In genomic region chr15:65541231-65541630, GRCh38 we compare ENCODE assay signal across 25 cellular contexts. TPM values are rescaled to one million over a fixed set of nuclear protein-coding genes. Genes with fewer than 3 reads are reported as not detected.
DNase-seq lines count a peak whose midpoint lies in the region; ATAC-seq and TF ChIP-seq lines count a peak whose summit lies in the region.
"Had no signal": no experiment of that assay in that cellular context is flagged by ENCODE, and none has a peak within 500 bp of the region (broad histone marks: within the 10 kb centered on the region; RNA-seq: fewer than 3 reads in every experiment).

No MANE protein-coding gene starts in this region.

- H3K9ac ChIP-seq in Karpas-422 (ENCODE audit: low read length) (no peak overlapping the region), mesenchymal stem cell (ENCODE audit: low read length) (no peak overlapping the region)
- H3K9ac ChIP-seq: BLaER1 treated with 17β-estradiol and CSF1 and Interleukin-3, amounts not matched to agents 10 nM and 100 nM had no signal

- no peak overlapping the region for H3K4me3 Mint-ChIP-seq in WTC11
- no peak overlapping the region for H3K4me3 Mint-ChIP-seq in activated T-cell treated with anti-CD3 and anti-CD28 coated beads, Interleukin-2, amount 50 U/mL, for 24 hours
- H3K4me3 Mint-ChIP-seq: CD14-positive monocyte; CD4-positive, alpha-beta T cell; CD8-positive, alpha-beta memory T cell; GM23338; H9 had no signal

- no peak overlapping the region for H2AFZ ChIP-seq in Karpas-422 (ENCODE audit: low read length)
- H2AFZ ChIP-seq in mesenchymal stem cell (ENCODE audit: low read depth, low read length) = no peak overlapping the region
- H2AFZ ChIP-seq: GM23338 had no signal

- H3K14ac ChIP-seq in mesenchymal stem cell (ENCODE audit: low read length in 2 of 2) = no peak overlapping the region

- no peak for TF ChIP-seq POLR2A in suprapubic skin (IDR thresholded peaks at IDR 0.05)

- H3K9me3 Mint-ChIP-seq in WTC11 = no peaks in the 10 kb centered on the region
- H3K9me3 Mint-ChIP-seq in activated T-cell treated with anti-CD3 and anti-CD28 coated beads, Interleukin-2, amount 50 U/mL, for 24 hours = no peaks in the 10 kb centered on the region
- H3K9me3 Mint-ChIP-seq: CD14-positive monocyte; CD4-positive, alpha-beta T cell; CD8-positive, alpha-beta memory T cell; GM23338; H9 had no signal

- H3K27ac ChIP-seq in HEK293 (ENCODE audit: extremely low read depth, low read depth, low read length) (no peak overlapping the region), Karpas-422 (ENCODE audit: low read length) (no peak overlapping the region), mesenchymal stem cell (ENCODE audit: low read length, poor library complexity, severe bottlenecking) (no peak overlapping the region), suprapubic skin (no peak overlapping the region)
- H3K27ac ChIP-seq: A549; BLaER1 treated with 17β-estradiol and CSF1 and Interleukin-3, amounts not matched to agents 10 nM and 100 nM had no signal

- WGBS in mesenchymal stem cell = 93% methylated on average over 3 of the region's 3 CpGs
- 96% methylated on average over 3 of the region's 3 CpGs for WGBS in suprapubic skin

- H3K9me3 ChIP-seq in HEK293 (ENCODE audit: control insufficient read depth, insufficient read depth, low read depth, low read length) (no peaks in the 10 kb centered on the region), Karpas-422 (ENCODE audit: low read length) (no peaks in the 10 kb centered on the region), mesenchymal stem cell (ENCODE audit: control insufficient read depth, low read length) (no peaks in the 10 kb centered on the region), suprapubic skin (no peaks in the 10 kb centered on the region)
- H3K9me3 ChIP-seq: A549, BE2C had no signal

- DNase-seq in Karpas-422 = peak; percentile 34
- no peak for DNase-seq in WTC11 (ENCODE audit: low spot score)
- DNase-seq in mesenchymal stem cell = peak; percentile 23
- no peak for DNase-seq in suprapubic skin (ENCODE audit: low spot score in 2 of 2)
- no peak for DNase-seq in stimulated activated CD4-positive, alpha-beta T cell treated with anti-CD3 and anti-CD28 coated beads, Interleukin-4, amount 100 ng/mL, for 1 hour
- no peak for DNase-seq in activated T-cell treated with anti-CD3 and anti-CD28 coated beads, Interleukin-2, amount 50 U/mL, for 24 hours
- DNase-seq: 8988T; ACHN; AML-193; BE2C; CD4-positive, alpha-beta T cell; CD8-positive, alpha-beta memory T cell; DMS 273 treated with DMSO at 0.1 percent for 48 hours; DMS79; EL; GDM1; H9 had no signal

- H3K27me3 ChIP-seq in Karpas-422 (ENCODE audit: low read length) = no peaks in the 10 kb centered on the region
- H3K27me3 ChIP-seq in mesenchymal stem cell (ENCODE audit: control insufficient read depth in 1 of 2, insufficient read depth in 1 of 2, low read length in 2 of 2) = no peaks in the 10 kb centered on the region
- no peaks in the 10 kb centered on the region for H3K27me3 ChIP-seq in suprapubic skin
- H3K27me3 ChIP-seq: BE2C; BLaER1 treated with 17β-estradiol and CSF1 and Interleukin-3, amounts not matched to agents 10 nM and 100 nM had no signal

- H4K91ac ChIP-seq in mesenchymal stem cell (ENCODE audit: low read length) = no peak overlapping the region

- no peak overlapping the region for H2BK15ac ChIP-seq in mesenchymal stem cell (ENCODE audit: low read depth, poor library complexity, severe bottlenecking)

- no peak for ATAC-seq in WTC11
- no peak for ATAC-seq in HG03139 (IDR thresholded peaks at IDR 0.05; ENCODE audit: unreplicated experiment)
- ATAC-seq: A549, GM12878, GM23338, HCT116 had no signal

- peaks cover 2 to 8% of the 10 kb centered on the region in 2 experiments; a peak in 2 of 3 replicates for H3K36me3 ChIP-seq in HEK293 (ENCODE audit: control insufficient read depth in 2 of 2, insufficient read depth in 1 of 2, low read length in 2 of 2)
- H3K36me3 ChIP-seq in Karpas-422 (ENCODE audit: insufficient read depth, low read length) = peaks cover 2% of the 10 kb centered on the region; the same call in 1 of the 2 replicates
- no peaks in the 10 kb centered on the region for H3K36me3 ChIP-seq in mesenchymal stem cell (ENCODE audit: control insufficient read depth in 1 of 2, insufficient read depth in 2 of 2, low read depth in 1 of 2, low read length in 2 of 2)
- no peaks in the 10 kb centered on the region for H3K36me3 ChIP-seq in suprapubic skin

- H3K9me2 ChIP-seq in Karpas-422 (replicated peaks; ENCODE audit: insufficient read depth, low read length) = no peaks in the 10 kb centered on the region

- no peaks in the 10 kb centered on the region for H3K27me3 Mint-ChIP-seq in WTC11 (ENCODE audit: low read depth)
- no peaks in the 10 kb centered on the region for H3K27me3 Mint-ChIP-seq in activated T-cell treated with anti-CD3 and anti-CD28 coated beads, Interleukin-2, amount 50 U/mL, for 24 hours
- H3K27me3 Mint-ChIP-seq: CD4-positive, alpha-beta T cell; CD8-positive, alpha-beta memory T cell had no signal

- H4K8ac ChIP-seq in mesenchymal stem cell (ENCODE audit: low read length) = no peak overlapping the region

- H3K4me2 ChIP-seq in Karpas-422 (ENCODE audit: low read depth, low read length, poor library complexity, severe bottlenecking) = no peak overlapping the region
- no peak overlapping the region for H3K4me2 ChIP-seq in mesenchymal stem cell (ENCODE audit: low read length, poor library complexity, severe bottlenecking)
- H3K4me2 ChIP-seq: A549; BLaER1 treated with 17β-estradiol and CSF1 and Interleukin-3, amounts not matched to agents 10 nM and 100 nM; GM23338 had no signal

- no peak for TF ChIP-seq EP300 in suprapubic skin (IDR thresholded peaks at IDR 0.05)

- H3K36me3 Mint-ChIP-seq in WTC11 = peaks cover 2% of the 10 kb centered on the region; the same call in 1 of the 2 replicates
- H3K36me3 Mint-ChIP-seq in activated T-cell treated with anti-CD3 and anti-CD28 coated beads, Interleukin-2, amount 50 U/mL, for 24 hours (ENCODE audit: low read depth) = peaks cover 22% of the 10 kb centered on the region
- H3K36me3 Mint-ChIP-seq: CD14-positive monocyte had no signal

- H2BK12ac ChIP-seq in mesenchymal stem cell (ENCODE audit: low read length in 2 of 2) = no peak overlapping the region

- H3K4me3 ChIP-seq in HEK293 (ENCODE audit: low read depth, low read length) (no peak overlapping the region), Karpas-422 (ENCODE audit: low read length) (no peak overlapping the region), mesenchymal stem cell (ENCODE audit: insufficient read depth in 1 of 2, low read depth in 1 of 2, low read length in 2 of 2) (no peak overlapping the region), suprapubic skin (no peak overlapping the region)
- H3K4me3 ChIP-seq: A549; BLaER1 treated with 17β-estradiol and CSF1 and Interleukin-3, amounts not matched to agents 10 nM and 100 nM; GM12878; GM23338 had no signal

- no peak overlapping the region for H2BK120ac ChIP-seq in mesenchymal stem cell (ENCODE audit: low read depth, low read length)

- H3K4me1 Mint-ChIP-seq in WTC11 = peaks cover 5% of the 10 kb centered on the region; the same call in 1 of the 2 replicates
- peaks cover 25% of the 10 kb centered on the region for H3K4me1 Mint-ChIP-seq in activated T-cell treated with anti-CD3 and anti-CD28 coated beads, Interleukin-2, amount 50 U/mL, for 24 hours (ENCODE audit: low read depth)
- H3K4me1 Mint-ChIP-seq: CD14-positive monocyte had no signal

- peaks cover 11% of the 10 kb centered on the region for H3K4me1 ChIP-seq in HEK293 (ENCODE audit: control insufficient read depth, insufficient read depth, low read length)
- no peaks in the 10 kb centered on the region for H3K4me1 ChIP-seq in Karpas-422 (ENCODE audit: low read length)
- H3K4me1 ChIP-seq in mesenchymal stem cell (ENCODE audit: control insufficient read depth, insufficient read depth, low read depth, low read length) = no peaks in the 10 kb centered on the region
- H3K4me1 ChIP-seq in suprapubic skin = no peaks in the 10 kb centered on the region
- H3K4me1 ChIP-seq: A549; BE2C; BLaER1 treated with 17β-estradiol and CSF1 and Interleukin-3, amounts not matched to agents 10 nM and 100 nM had no signal

- no peak overlapping the region for H2AK5ac ChIP-seq in mesenchymal stem cell (ENCODE audit: low read length, severe bottlenecking)

- no peak overlapping the region for H2BK5ac ChIP-seq in mesenchymal stem cell (ENCODE audit: low read depth, low read length, poor library complexity, severe bottlenecking)

- no peak overlapping the region for H3K23ac ChIP-seq in mesenchymal stem cell (ENCODE audit: low read length in 2 of 2)

- H3K79me1 ChIP-seq in mesenchymal stem cell (replicated peaks; ENCODE audit: low read length, poor library complexity, severe bottlenecking) = peaks cover 5% of the 10 kb centered on the region

- CTCF ChIA-PET in HEK293 (lab: Yijun Ruan, JAX) = no interaction called here
- CTCF ChIA-PET in WTC11 (lab: Charles Lee) = no interaction called here

- 0 out of 2 replicates have a peak, but pooled peaks cover 9% of the 10 kb centered on the region for H4K20me1 ChIP-seq in Karpas-422 (ENCODE audit: insufficient read depth, low read depth, low read length)

- TF ChIP-seq CTCF in HEK293 (tag by site-specific recombination; IDR thresholded peaks at IDR 0.05) (no peak), WTC11 (IDR thresholded peaks at IDR 0.05) (no peak), suprapubic skin (IDR thresholded peaks at IDR 0.05) (no peak)

- H3K18ac ChIP-seq in mesenchymal stem cell (ENCODE audit: low read depth in 1 of 2, low read length in 2 of 2) = no peak overlapping the region

- H3K79me2 ChIP-seq in Karpas-422 (ENCODE audit: low read length) = peaks cover 95% of the 10 kb centered on the region

- POLR2A ChIA-PET in HEK293 (lab: Yijun Ruan, JAX) (no interaction called here), WTC11 (lab: Charles Lee) (no interaction called here)

- H3K27ac Mint-ChIP-seq in WTC11 = peak overlapping the region; percentile 19; the same call in 1 of the 2 replicates
- no peak overlapping the region for H3K27ac Mint-ChIP-seq in activated T-cell treated with anti-CD3 and anti-CD28 coated beads, Interleukin-2, amount 50 U/mL, for 24 hours
- H3K27ac Mint-ChIP-seq: CD4-positive, alpha-beta T cell had no signal

- H3K4ac ChIP-seq in mesenchymal stem cell (ENCODE audit: low read depth in 1 of 2, low read length in 2 of 2) = no peak overlapping the region

TF ChIP-seq in HEK293, 187 proteins besides CTCF, POLR2A, EP300 and RAD21 (continues in another document):
- TF ChIP-seq ZNF223 (tag by site-specific recombination; IDR thresholded peaks at IDR 0.05) = no peak

TF ChIP-seq in WTC11, 78 proteins besides CTCF, POLR2A, EP300 and RAD21 (continues in another document):
- TF ChIP-seq ZNF121 (CRISPR knock-in tag; IDR thresholded peaks at IDR 0.05) = no peak

RNA-seq across cellular contexts. Expression of gene HACD3, which starts 11.0 kb away (rescaled TPM):
- 61.8 and 87.2 TPM in 2 replicates for total RNA-seq in Karpas-422 (2014; rRNA removed; shearing (Covaris generic); ENCODE audit: low replicate concordance)
- total RNA-seq in WTC11 (2021) = 95.9 to 116 TPM (median 114 TPM) in 3 replicates
- polyA plus RNA-seq in mesenchymal stem cell (2013, experiment 1 of 2) = 73.7 TPM
- 76.8 TPM for polyA plus RNA-seq in mesenchymal stem cell (2013, experiment 2 of 2)
- total RNA-seq in suprapubic skin = 10 to 100 TPM; 36.6 to 65.2 (median 44.9) TPM

RNA-seq across cellular contexts. Expression of gene DPP8, which starts 23.7 kb away (rescaled TPM):
- 27.2 and 42.0 TPM in 2 replicates for total RNA-seq in Karpas-422 (2014; rRNA removed; shearing (Covaris generic); ENCODE audit: low replicate concordance)
- total RNA-seq in WTC11 (2021) = 24.0 to 31.9 TPM (median 26.4 TPM) in 3 replicates
- polyA plus RNA-seq in mesenchymal stem cell (2013, experiment 1 of 2) = 20.7 TPM
- 21.8 TPM for polyA plus RNA-seq in mesenchymal stem cell (2013, experiment 2 of 2)
- total RNA-seq in suprapubic skin = 10 to 100 TPM; 22.2 to 58.3 (median 33.5) TPM

Comparison
In these comparisons a context has a peak if more than half of its experiments do, and no peak if none do; other contexts are left out.
1. DNase-seq: peak in Karpas-422 (single experiment) and mesenchymal stem cell (single experiment); none in WTC11 (single experiment), suprapubic skin (0 of 2), stimulated activated CD4-positive, alpha-beta T cell treated with anti-CD3 and anti-CD28 coated beads, Interleukin-4, amount 100 ng/mL, for 1 hour (single experiment) and activated T-cell treated with anti-CD3 and anti-CD28 coated beads, Interleukin-2, amount 50 U/mL, for 24 hours (single experiment).